8 cellular contexts compared by ENCODE assay signal in the genomic region with DNA sequence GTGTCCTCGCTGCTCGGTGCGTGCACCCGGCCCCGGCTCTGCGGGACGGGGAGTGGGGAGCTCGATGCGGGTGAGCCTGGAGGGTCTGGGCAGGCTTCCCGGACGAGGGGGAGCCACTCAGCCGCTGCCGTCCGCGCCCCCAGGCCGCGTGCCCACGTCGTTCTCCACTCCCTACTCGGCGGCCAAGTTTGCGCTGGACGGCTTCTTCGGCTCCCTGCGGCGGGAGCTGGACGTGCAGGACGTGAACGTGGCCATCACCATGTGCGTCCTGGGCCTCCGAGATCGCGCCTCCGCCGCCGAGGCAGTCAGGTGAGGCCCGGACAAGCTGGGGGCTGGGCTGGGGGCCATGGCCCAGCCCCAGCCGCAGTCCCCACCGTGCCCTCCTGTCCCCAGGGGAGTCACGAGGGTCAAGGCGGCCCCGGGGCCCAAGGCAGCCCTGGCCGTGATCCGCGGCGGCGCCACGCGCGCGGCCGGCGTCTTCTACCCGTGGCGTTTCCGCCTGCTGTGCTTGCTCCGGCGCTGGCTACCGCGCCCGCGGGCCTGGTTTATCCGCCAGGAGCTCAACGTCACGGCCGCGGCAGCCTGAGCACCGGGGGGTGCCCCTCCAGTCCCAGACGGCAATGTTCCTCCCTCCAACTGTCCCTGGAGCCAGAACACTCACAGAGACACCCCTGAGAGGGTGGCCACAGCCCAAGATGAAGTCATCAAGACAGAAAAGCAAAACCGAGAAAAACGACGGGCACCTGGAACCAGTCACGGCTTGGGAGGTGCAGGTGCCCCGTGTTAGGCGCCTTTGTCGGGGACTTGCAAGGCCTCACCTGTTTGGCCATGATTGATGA. TPM values are rescaled to one million over a fixed set of nuclear protein-coding genes. Genes with fewer than 3 reads are reported as not detected.
DNase-seq lines count a peak whose midpoint lies in the region; ATAC-seq and TF ChIP-seq lines count a peak whose summit lies in the region.

No MANE protein-coding gene starts in this region.

- no peaks in the 10 kb centered on the region for H3K27me3 ChIP-seq in BLaER1 treated with 17β-estradiol and CSF1 and Interleukin-3, amounts not matched to agents 10 nM and 100 nM
- no peaks in the 10 kb centered on the region for H3K27me3 ChIP-seq in OCI-LY3 (ENCODE audit: low read depth, low read length)
- H3K27me3 ChIP-seq in effector memory CD4-positive, alpha-beta T cell (replicated peaks; ENCODE audit: control insufficient read depth, insufficient read depth, low read length, poor library complexity, severe bottlenecking), result no peaks in the 10 kb centered on the region

- H3K4me1 Mint-ChIP-seq in neural crest cell (peaks cover 33% of the 10 kb centered on the region), progenitor cell of endocrine pancreas (ENCODE audit: low read depth) (peaks cover 12% of the 10 kb centered on the region)

- peaks cover 9 to 21% (median 20%) of the 10 kb centered on the region in 11 experiments for H3K36me3 ChIP-seq in BLaER1 treated with 17β-estradiol and CSF1 and Interleukin-3, amounts not matched to agents 10 nM and 100 nM
- H3K36me3 ChIP-seq in OCI-LY3 (replicated peaks; ENCODE audit: low read depth, low read length), result peaks cover 22% of the 10 kb centered on the region
- peaks cover 9% of the 10 kb centered on the region for H3K36me3 ChIP-seq in effector memory CD4-positive, alpha-beta T cell (ENCODE audit: control insufficient read depth, insufficient read depth, low read length)

- peaks cover 18% of the 10 kb centered on the region for H3K27me3 Mint-ChIP-seq in neural crest cell (ENCODE audit: low read depth)
- no peaks in the 10 kb centered on the region for H3K27me3 Mint-ChIP-seq in progenitor cell of endocrine pancreas

- H3K4me3 ChIP-seq in BLaER1 treated with 17β-estradiol and CSF1 and Interleukin-3, amounts not matched to agents 10 nM and 100 nM, result peak overlapping the region in 6 of 10 experiments; percentile 26 to 72 (median 64); a peak in 6 of 20 replicates
- H3K4me3 ChIP-seq in OCI-LY3 (ENCODE audit: low read length), result peak overlapping the region; percentile 79
- peak overlapping the region; percentile 63 for H3K4me3 ChIP-seq in effector memory CD4-positive, alpha-beta T cell (ENCODE audit: insufficient read depth, low read depth, low read length, poor library complexity, severe bottlenecking)

- TF ChIP-seq CTCF in OCI-LY3 (IDR thresholded peaks at IDR 0.05; ENCODE audit: low read depth, low read length), result no peak
- TF ChIP-seq CTCF in neural crest cell (conservative IDR thresholded peaks at IDR 0.05), result peak; percentile 23
- no peak for TF ChIP-seq CTCF in progenitor cell of endocrine pancreas (IDR thresholded peaks at IDR 0.05; ENCODE audit: unreplicated experiment)

- H3K36me3 Mint-ChIP-seq in neural crest cell (ENCODE audit: low read depth), result peaks cover 17% of the 10 kb centered on the region
- H3K36me3 Mint-ChIP-seq in progenitor cell of endocrine pancreas (ENCODE audit: insufficient read depth), result peaks cover 5% of the 10 kb centered on the region

- H3K27ac Mint-ChIP-seq in neural crest cell (ENCODE audit: unreplicated experiment) (no peak overlapping the region), progenitor cell of endocrine pancreas (no peak overlapping the region)

- H3K4me2 ChIP-seq in BLaER1 treated with 17β-estradiol and CSF1 and Interleukin-3, amounts not matched to agents 10 nM and 100 nM, result peak overlapping the region in 10 of 11 experiments; percentile 22 to 91 (median 52); a peak in 14 of 22 replicates
- H3K4me2 ChIP-seq in OCI-LY3 (ENCODE audit: low read length), result peak overlapping the region; percentile 72

- no peaks in the 10 kb centered on the region for H3K9me3 ChIP-seq in BLaER1 treated with 17β-estradiol and CSF1 and Interleukin-3, amounts not matched to agents 10 nM and 100 nM (replicated peaks in 1 of 11)
- H3K9me3 ChIP-seq in OCI-LY3 (ENCODE audit: insufficient read depth, low read length), result no peaks in the 10 kb centered on the region
- no peaks in the 10 kb centered on the region for H3K9me3 ChIP-seq in effector memory CD4-positive, alpha-beta T cell (ENCODE audit: control insufficient read depth, low read length)

- peaks cover 17 to 27% (median 25%) of the 10 kb centered on the region in 10 experiments for H3K4me1 ChIP-seq in BLaER1 treated with 17β-estradiol and CSF1 and Interleukin-3, amounts not matched to agents 10 nM and 100 nM
- H3K4me1 ChIP-seq in OCI-LY3 (ENCODE audit: low read length), result peaks cover 16% of the 10 kb centered on the region
- peaks cover 16% of the 10 kb centered on the region for H3K4me1 ChIP-seq in effector memory CD4-positive, alpha-beta T cell (ENCODE audit: control insufficient read depth, insufficient read depth, low read length, poor library complexity, severe bottlenecking)

- no peak for TF ChIP-seq POLR2A in GM18505 (IDR thresholded peaks at IDR 0.05; ENCODE audit: borderline replicate concordance, extremely low read depth, insufficient read depth, insufficient read length)

- H2AFZ ChIP-seq in OCI-LY3 (ENCODE audit: low read depth, low read length), result no peak overlapping the region

- H4K20me1 ChIP-seq in BLaER1 treated with 17β-estradiol and CSF1 and Interleukin-3, amounts not matched to agents 10 nM and 100 nM, result peaks cover 22 to 32% (median 23%) of the 10 kb centered on the region in 11 experiments
- H4K20me1 ChIP-seq in OCI-LY3 (ENCODE audit: insufficient read depth, low read length), result peaks cover 22% of the 10 kb centered on the region

- H3K9me3 Mint-ChIP-seq in neural crest cell (peaks cover 2% of the 10 kb centered on the region), progenitor cell of endocrine pancreas (ENCODE audit: low read depth) (no peaks in the 10 kb centered on the region)

- H3K9ac ChIP-seq in BLaER1 treated with 17β-estradiol and CSF1 and Interleukin-3, amounts not matched to agents 10 nM and 100 nM, result peak overlapping the region in 2 of 11 experiments; percentile 33 to 80; a peak in 2 of 22 replicates
- H3K9ac ChIP-seq in OCI-LY3 (ENCODE audit: low read length), result no peak overlapping the region

- ATAC-seq in GM18505 (IDR thresholded peaks at IDR 0.05; ENCODE audit: unreplicated experiment) (no peak), GM21786 (IDR thresholded peaks at IDR 0.05; ENCODE audit: unreplicated experiment) (no peak)

- DNase-seq in effector memory CD4-positive, alpha-beta T cell, result no peak
- no peak for DNase-seq in neural crest cell (ENCODE audit: low read depth, low spot score)
- no peak for DNase-seq in progenitor cell of endocrine pancreas (ENCODE audit: low spot score, unreplicated experiment)
- DNase-seq in A172 (ENCODE audit: low spot score), result no peak

- peak overlapping the region; percentile 86 for H3K4me3 Mint-ChIP-seq in neural crest cell
- no peak overlapping the region for H3K4me3 Mint-ChIP-seq in progenitor cell of endocrine pancreas (ENCODE audit: low read depth)

- H3K79me2 ChIP-seq in OCI-LY3 (ENCODE audit: low read length), result peaks cover 26% of the 10 kb centered on the region

- H3K27ac ChIP-seq in BLaER1 treated with 17β-estradiol and CSF1 and Interleukin-3, amounts not matched to agents 10 nM and 100 nM, result peak overlapping the region in 5 of 11 experiments; percentile 9 to 52 (median 27); a peak in 6 of 22 replicates
- no peak overlapping the region for H3K27ac ChIP-seq in OCI-LY3 (ENCODE audit: low read length)
- H3K27ac ChIP-seq in effector memory CD4-positive, alpha-beta T cell (ENCODE audit: insufficient read depth, low read length, poor library complexity, severe bottlenecking), result peak overlapping the region; percentile 52

RNA-seq across cellular contexts. Expression of a gene that starts 2.5 kb away (rescaled TPM):
- total RNA-seq in neural crest cell (1,029 and 1,097 TPM in 2 replicates), progenitor cell of endocrine pancreas (720 and 727 TPM in 2 replicates)
- total RNA-seq in A172 (2014; rRNA removed; shearing (Covaris generic)), result 782 and 864 TPM in 2 replicates

RNA-seq across cellular contexts. Expression of a gene that starts 6.8 kb away (rescaled TPM):
- total RNA-seq in neural crest cell (16.0 and 21.7 TPM in 2 replicates), progenitor cell of endocrine pancreas (20.1 and 21.1 TPM in 2 replicates)
- 24.1 and 58.4 TPM in 2 replicates for total RNA-seq in A172 (2014; rRNA removed; shearing (Covaris generic))

RNA-seq across cellular contexts. Expression of a gene that starts 7.3 kb away (rescaled TPM):
- total RNA-seq in neural crest cell (23.2 and 25.6 TPM in 2 replicates), progenitor cell of endocrine pancreas (28.1 and 29.7 TPM in 2 replicates)
- total RNA-seq in A172 (2014; rRNA removed; shearing (Covaris generic)), result 49.6 and 81.0 TPM in 2 replicates

RNA-seq across cellular contexts. Expression of a gene that starts 32.4 kb away (rescaled TPM):
- total RNA-seq in neural crest cell (89.9 and 93.2 TPM in 2 replicates), progenitor cell of endocrine pancreas (56.1 and 61.7 TPM in 2 replicates)
- total RNA-seq in A172 (2014; rRNA removed; shearing (Covaris generic)), result 120 and 153 TPM in 2 replicates

RNA-seq across cellular contexts. Expression of a gene that starts 32.9 kb away (rescaled TPM):
- total RNA-seq in neural crest cell (not detected in 2 replicates), progenitor cell of endocrine pancreas (not detected in 2 replicates)
- total RNA-seq in A172 (2014; rRNA removed; shearing (Covaris generic)), result not detected in 2 replicates
